24 cellular contexts compared by ENCODE assay signal in the genomic region with DNA sequence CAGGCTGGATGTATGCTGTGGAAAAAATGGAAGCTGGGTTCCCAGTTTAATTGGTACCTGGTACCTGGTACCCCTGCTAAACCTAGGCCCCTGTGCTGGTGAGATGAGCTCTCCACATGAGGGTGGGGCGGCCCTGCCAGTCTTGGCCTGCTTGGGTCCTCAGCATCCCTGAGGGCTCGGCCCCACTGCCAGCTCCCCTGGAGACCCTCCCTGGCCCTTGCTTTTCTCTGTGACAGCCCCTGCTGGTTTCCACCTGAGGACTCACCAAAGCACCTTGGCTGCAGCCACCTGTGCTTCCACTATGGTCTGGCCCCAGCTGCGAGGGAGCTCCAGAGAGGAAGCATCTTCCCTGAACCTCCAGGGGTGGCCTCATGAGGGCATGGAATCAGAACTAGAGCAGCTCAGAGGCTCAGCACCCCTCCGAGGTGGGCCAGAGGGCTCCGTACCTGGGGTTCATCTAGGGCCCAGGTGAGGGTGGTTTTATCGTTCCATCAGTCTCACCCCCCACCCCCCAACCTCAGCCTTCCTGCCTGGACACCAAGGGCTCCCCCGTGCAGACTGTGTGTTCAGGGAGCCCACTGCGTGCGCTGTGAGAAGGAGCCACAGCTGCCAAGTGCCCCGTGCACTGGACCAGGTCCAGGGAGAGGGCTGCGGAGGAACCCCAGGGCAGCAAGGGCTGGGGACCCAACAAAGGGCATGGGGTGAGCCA.
"Had no signal": no experiment of that assay in that cellular context is flagged by ENCODE, and none has a peak within 500 bp of the region (broad histone marks: within the 10 kb centered on the region; RNA-seq: fewer than 3 reads in every experiment).

No MANE protein-coding gene starts in this region.

- H3K27ac Mint-ChIP-seq: activated CD4-positive, alpha-beta memory T cell treated with anti-CD3 and anti-CD28 coated beads for 36 hours; activated CD4-positive, alpha-beta T cell treated with anti-CD3 and anti-CD28 coated beads for 36 hours; activated CD4-positive, alpha-beta T cell treated with anti-CD3 and anti-CD28 coated beads, Interleukin-2, amount 10 ng/mL, durations not matched to agents 24 days and 14 days; activated CD8-positive, alpha-beta memory T cell treated with anti-CD3 and anti-CD28 coated beads, Interleukin-2, amount 10 ng/mL, durations not matched to agents 7 days and 5 days; activated CD8-positive, alpha-beta T cell treated with anti-CD3 and anti-CD28 coated beads, Interleukin-2, amount 10 ng/mL, durations not matched to agents 7 days and 5 days; activated naive CD8-positive, alpha-beta T cell; activated T-cell treated with anti-CD3 and anti-CD28 coated beads, Interleukin-2, amount 50 U/mL, for 24 hours; activated T-helper 17 cell treated with anti-CD3 and anti-CD28 coated beads, Interleukin-2, amount 50 U/mL, for 72 hours; effector memory CD8-positive, alpha-beta T cell had no signal

- H3K9me3 Mint-ChIP-seq: activated CD4-positive, alpha-beta memory T cell treated with anti-CD3 and anti-CD28 coated beads for 36 hours; activated CD4-positive, alpha-beta T cell treated with anti-CD3 and anti-CD28 coated beads, Interleukin-2, amount 10 ng/mL, durations not matched to agents 24 days and 14 days; activated T-cell treated with anti-CD3 and anti-CD28 coated beads, Interleukin-2, amount 50 U/mL, for 24 hours; activated T-helper 17 cell treated with anti-CD3 and anti-CD28 coated beads, Interleukin-2, amount 50 U/mL, for 72 hours; central memory CD8-positive, alpha-beta T cell; effector memory CD8-positive, alpha-beta T cell had no signal

- ATAC-seq: activated CD4-positive, alpha-beta T cell treated with anti-CD3 and anti-CD28 coated beads for 36 hours; activated CD8-positive, alpha-beta memory T cell treated with anti-CD3 and anti-CD28 coated beads, Interleukin-2, amount 10 ng/mL, durations not matched to agents 7 days and 5 days; activated CD8-positive, alpha-beta T cell treated with anti-CD3 and anti-CD28 coated beads, Interleukin-2, amount 10 ng/mL, durations not matched to agents 7 days and 5 days; activated T-helper 17 cell treated with anti-CD3 and anti-CD28 coated beads, Interleukin-2, amount 50 U/mL, for 72 hours; effector memory CD8-positive, alpha-beta T cell had no signal

- H3K27me3 ChIP-seq: brain microvascular endothelial cell had no signal

- H3K36me3 ChIP-seq: brain microvascular endothelial cell had no signal

- H3K4me1 Mint-ChIP-seq: activated CD4-positive, alpha-beta T cell treated with anti-CD3 and anti-CD28 coated beads for 36 hours; activated CD4-positive, alpha-beta T cell treated with anti-CD3 and anti-CD28 coated beads, Interleukin-2, amount 10 ng/mL, durations not matched to agents 24 days and 14 days; activated CD8-positive, alpha-beta memory T cell treated with anti-CD3 and anti-CD28 coated beads, Interleukin-2, amount 10 ng/mL, durations not matched to agents 7 days and 5 days; activated T-helper 17 cell treated with anti-CD3 and anti-CD28 coated beads, Interleukin-2, amount 50 U/mL, for 72 hours; central memory CD8-positive, alpha-beta T cell had no signal

- H3K27me3 Mint-ChIP-seq: activated T-helper 17 cell treated with anti-CD3 and anti-CD28 coated beads, Interleukin-2, amount 50 U/mL, for 72 hours had no signal

- DNase-seq: activated CD4-positive, alpha-beta memory T cell treated with anti-CD3 and anti-CD28 coated beads for 36 hours; activated CD4-positive, alpha-beta T cell treated with anti-CD3 and anti-CD28 coated beads for 36 hours; activated CD4-positive, alpha-beta T cell treated with anti-CD3 and anti-CD28 coated beads, Interleukin-2, amount 10 ng/mL, durations not matched to agents 24 days and 14 days; activated CD4-positive, CD25-positive, alpha-beta regulatory T cell; activated CD4-positive, CD25-positive, alpha-beta regulatory T cell treated with anti-CD3 and anti-CD28 coated beads, Interleukin-2, amount 50 U/mL, for 72 hours; activated CD8-positive, alpha-beta memory T cell treated with anti-CD3 and anti-CD28 coated beads, Interleukin-2, amount 10 ng/mL, durations not matched to agents 7 days and 5 days; activated CD8-positive, alpha-beta memory T cell treated with anti-CD3 and anti-CD28 coated beads, Interleukin-2, amount 50 U/mL, for 4 hours; activated CD8-positive, alpha-beta T cell treated with anti-CD3 and anti-CD28 coated beads, Interleukin-2, amount 10 ng/mL, durations not matched to agents 7 days and 5 days; activated effector memory CD4-positive, alpha-beta T cell treated with Interleukin-2 at 50 U/mL for 16 hours; activated gamma-delta T cell treated with Interleukin-2 at 50 U/mL for 16 hours; activated naive CD4-positive, alpha-beta T cell treated with anti-CD3 and anti-CD28 coated beads, Interleukin-2, amount 50 U/mL, for 16 hours; activated naive CD4-positive, alpha-beta T cell treated with Interleukin-2 at 50 U/mL for 16 hours; activated T-cell treated with anti-CD3 and anti-CD28 coated beads, Interleukin-2, amount 50 U/mL, for 24 hours; amniotic stem cell; brain microvascular endothelial cell; cortex of kidney; dermis blood vessel endothelial cell; effector CD4-positive, alpha-beta T cell; effector memory CD8-positive, alpha-beta T cell; T-helper 2 cell had no signal

- H3K4me3 Mint-ChIP-seq: activated CD4-positive, alpha-beta memory T cell treated with anti-CD3 and anti-CD28 coated beads for 36 hours; activated CD4-positive, alpha-beta T cell treated with anti-CD3 and anti-CD28 coated beads for 36 hours; activated CD4-positive, alpha-beta T cell treated with anti-CD3 and anti-CD28 coated beads, Interleukin-2, amount 10 ng/mL, durations not matched to agents 24 days and 14 days; activated CD8-positive, alpha-beta memory T cell treated with anti-CD3 and anti-CD28 coated beads, Interleukin-2, amount 10 ng/mL, durations not matched to agents 7 days and 5 days; activated CD8-positive, alpha-beta T cell treated with anti-CD3 and anti-CD28 coated beads, Interleukin-2, amount 10 ng/mL, durations not matched to agents 7 days and 5 days; activated naive CD8-positive, alpha-beta T cell; activated T-cell treated with anti-CD3 and anti-CD28 coated beads, Interleukin-2, amount 50 U/mL, for 24 hours; activated T-helper 17 cell treated with anti-CD3 and anti-CD28 coated beads, Interleukin-2, amount 50 U/mL, for 72 hours; central memory CD8-positive, alpha-beta T cell; effector memory CD8-positive, alpha-beta T cell had no signal

- H3K36me3 Mint-ChIP-seq: activated CD4-positive, alpha-beta memory T cell treated with anti-CD3 and anti-CD28 coated beads for 36 hours; activated CD8-positive, alpha-beta memory T cell treated with anti-CD3 and anti-CD28 coated beads, Interleukin-2, amount 10 ng/mL, durations not matched to agents 7 days and 5 days; activated naive CD8-positive, alpha-beta T cell had no signal

- H3K27ac ChIP-seq: brain microvascular endothelial cell, epithelial cell of prostate had no signal
